In genomic region chr3:134917631-134918030, GRCh38 we compare ENCODE assay signal across 24 cellular contexts.
DNase-seq lines count a peak whose midpoint lies in the region; ATAC-seq, FAIRE-seq and TF ChIP-seq lines count a peak whose summit lies in the region.
"Had no signal": no experiment of that assay in that cellular context is flagged by ENCODE, and none has a peak within 500 bp of the region (broad histone marks: within the 10 kb centered on the region; RNA-seq: fewer than 3 reads in every experiment).

No MANE protein-coding gene starts in this region.

- no peak for DNase-seq in GM12892 (ENCODE audit: insufficient read length)
- peak; percentile 47 for DNase-seq in LNCaP clone FGC (ENCODE audit: low read depth)
- DNase-seq in stromal cell of bone marrow (ENCODE audit: low read depth) = peak; percentile 10
- no peak for DNase-seq in natural killer cell treated with Interleukin-12 subunit alpha and Interleukin-12 subunit beta and Interleukin-15 and Interleukin-18, amount 100 ng/mL, for 72 hours (ENCODE audit: low spot score)
- DNase-seq in left ventricle myocardium superior = no peak
- DNase-seq: activated B cell treated with CpG ODN at 0.5 μM for 24 hours; activated CD4-positive, alpha-beta memory T cell treated with anti-CD3 and anti-CD28 coated beads, Interleukin-2, amount 10 ng/mL, durations not matched to agents 7 days and 5 days; activated effector memory CD4-positive, alpha-beta T cell treated with Interleukin-2 at 50 U/mL for 16 hours; activated naive CD8-positive, alpha-beta T cell treated with anti-CD3 and anti-CD28 coated beads, Interleukin-2, amount 10 ng/mL, durations not matched to agents 7 days and 5 days; COR-L47; effector CD8-positive, alpha-beta T cell; NCI-H1092 treated with DMSO at 0.1 percent for 48 hours; NCI-H446; NK-92 treated with Interleukin-12 subunit alpha and Interleukin-12 subunit beta, amount 100 ng/mL, for 24 hours; nucleus accumbens; stimulated activated CD4-positive, alpha-beta T cell treated with anti-CD3 and anti-CD28 coated beads, Interleukin-2, amount 100 ng/mL, for 48 hours; stimulated activated naive B cell treated with anti-CD40 and anti-IgM and Interleukin-4, amounts not matched to agents 10 μg/mL and 1 μg/mL and 100 μg/mL, for 72 hours had no signal

- no peak overlapping the region for H3K4me3 ChIP-seq in LNCaP clone FGC (ENCODE audit: low read depth, low read length)
- H3K4me3 ChIP-seq: thoracic aorta had no signal

- FAIRE-seq in GM12892 (lab: Jason Lieb, UNC) = peak; percentile 27

- TF ChIP-seq CTCF in LNCaP clone FGC (IDR thresholded peaks at IDR 0.05; ENCODE audit: control insufficient read depth, extremely low read depth, insufficient read depth) = no peak
- TF ChIP-seq CTCF in VCaP (conservative IDR thresholded peaks at IDR 0.05) = no peak

- peaks cover 8% of the 10 kb centered on the region in 2 donors for H3K27me3 Mint-ChIP-seq in natural killer cell treated with Interleukin-12 subunit alpha and Interleukin-12 subunit beta and Interleukin-15 and Interleukin-18, amount 100 ng/mL, for 72 hours
- H3K27me3 Mint-ChIP-seq: activated B cell treated with CpG ODN at 0.5 μM for 24 hours; activated CD4-positive, alpha-beta memory T cell treated with anti-CD3 and anti-CD28 coated beads, Interleukin-2, amount 10 ng/mL, durations not matched to agents 7 days and 5 days; activated naive CD8-positive, alpha-beta T cell treated with anti-CD3 and anti-CD28 coated beads, Interleukin-2, amount 10 ng/mL, durations not matched to agents 7 days and 5 days; B cell; stimulated activated naive B cell treated with anti-CD40 and anti-IgM and Interleukin-4, amounts not matched to agents 10 μg/mL and 1 μg/mL and 100 μg/mL, for 72 hours had no signal

- H3K9me3 Mint-ChIP-seq in natural killer cell treated with Interleukin-12 subunit alpha and Interleukin-12 subunit beta and Interleukin-15 and Interleukin-18, amount 100 ng/mL, for 72 hours = no peaks in the 10 kb centered on the region
- H3K9me3 Mint-ChIP-seq: activated B cell treated with CpG ODN at 0.5 μM for 24 hours; activated CD4-positive, alpha-beta memory T cell treated with anti-CD3 and anti-CD28 coated beads, Interleukin-2, amount 10 ng/mL, durations not matched to agents 7 days and 5 days; activated naive CD8-positive, alpha-beta T cell treated with anti-CD3 and anti-CD28 coated beads, Interleukin-2, amount 10 ng/mL, durations not matched to agents 7 days and 5 days; memory B cell; stimulated activated naive B cell treated with anti-CD40 and anti-IgM and Interleukin-4, amounts not matched to agents 10 μg/mL and 1 μg/mL and 100 μg/mL, for 72 hours; T-helper 2 cell treated with Interferon-gamma antibody and Interleukin-4, amounts not matched to agents 5 μg/mL and 100 μg/mL, for 36 hours had no signal

- no peak overlapping the region for H3K4me3 Mint-ChIP-seq in natural killer cell treated with Interleukin-12 subunit alpha and Interleukin-12 subunit beta and Interleukin-15 and Interleukin-18, amount 100 ng/mL, for 72 hours
- H3K4me3 Mint-ChIP-seq: activated B cell treated with CpG ODN at 0.5 μM for 24 hours; activated CD4-positive, alpha-beta memory T cell treated with anti-CD3 and anti-CD28 coated beads, Interleukin-2, amount 10 ng/mL, durations not matched to agents 7 days and 5 days; activated naive CD8-positive, alpha-beta T cell treated with anti-CD3 and anti-CD28 coated beads, Interleukin-2, amount 10 ng/mL, durations not matched to agents 7 days and 5 days; B cell; memory B cell; stimulated activated naive B cell treated with anti-CD40 and anti-IgM and Interleukin-4, amounts not matched to agents 10 μg/mL and 1 μg/mL and 100 μg/mL, for 72 hours; T-helper 2 cell treated with Interferon-gamma antibody and Interleukin-4, amounts not matched to agents 5 μg/mL and 100 μg/mL, for 36 hours had no signal

- no peak overlapping the region for H3K27ac Mint-ChIP-seq in natural killer cell treated with Interleukin-12 subunit alpha and Interleukin-12 subunit beta and Interleukin-15 and Interleukin-18, amount 100 ng/mL, for 72 hours
- H3K27ac Mint-ChIP-seq: activated B cell treated with CpG ODN at 0.5 μM for 24 hours; activated CD4-positive, alpha-beta memory T cell treated with anti-CD3 and anti-CD28 coated beads, Interleukin-2, amount 10 ng/mL, durations not matched to agents 7 days and 5 days; activated naive CD8-positive, alpha-beta T cell treated with anti-CD3 and anti-CD28 coated beads, Interleukin-2, amount 10 ng/mL, durations not matched to agents 7 days and 5 days; B cell; memory B cell; stimulated activated naive B cell treated with anti-CD40 and anti-IgM and Interleukin-4, amounts not matched to agents 10 μg/mL and 1 μg/mL and 100 μg/mL, for 72 hours; T-helper 2 cell treated with Interferon-gamma antibody and Interleukin-4, amounts not matched to agents 5 μg/mL and 100 μg/mL, for 36 hours had no signal

- peaks cover 4 to 10% of the 10 kb centered on the region in 2 donors for H3K4me1 Mint-ChIP-seq in natural killer cell treated with Interleukin-12 subunit alpha and Interleukin-12 subunit beta and Interleukin-15 and Interleukin-18, amount 100 ng/mL, for 72 hours (ENCODE audit: low read depth in 2 of 2)
- H3K4me1 Mint-ChIP-seq: activated B cell treated with CpG ODN at 0.5 μM for 24 hours; stimulated activated naive B cell treated with anti-CD40 and anti-IgM and Interleukin-4, amounts not matched to agents 10 μg/mL and 1 μg/mL and 100 μg/mL, for 72 hours had no signal

- ATAC-seq in GM19324 (IDR thresholded peaks at IDR 0.05; ENCODE audit: low FRiP score, unreplicated experiment) (no peak), left ventricle myocardium superior (no peak)
- no peak for ATAC-seq in natural killer cell treated with Interleukin-12 subunit alpha and Interleukin-12 subunit beta and Interleukin-15 and Interleukin-18, amount 100 ng/mL, for 72 hours
- ATAC-seq: HCT116 had no signal

- no peak for TF ChIP-seq POLR2A in GM12892 (IDR thresholded peaks at IDR 0.05; ENCODE audit: low read depth, low read length)

- no peaks in the 10 kb centered on the region for H3K36me3 Mint-ChIP-seq in natural killer cell treated with Interleukin-12 subunit alpha and Interleukin-12 subunit beta and Interleukin-15 and Interleukin-18, amount 100 ng/mL, for 72 hours
- H3K36me3 Mint-ChIP-seq: activated naive CD8-positive, alpha-beta T cell treated with anti-CD3 and anti-CD28 coated beads, Interleukin-2, amount 10 ng/mL, durations not matched to agents 7 days and 5 days; memory B cell; stimulated activated naive B cell treated with anti-CD40 and anti-IgM and Interleukin-4, amounts not matched to agents 10 μg/mL and 1 μg/mL and 100 μg/mL, for 72 hours had no signal

- H3K27ac ChIP-seq in VCaP = peak overlapping the region; percentile 43
- H3K27ac ChIP-seq: thoracic aorta had no signal

- intact Hi-C loops in left ventricle myocardium superior (cut with micrococcal nuclease) = no loop called here

Comparison
In these comparisons a context has a peak if more than half of its experiments do, and no peak if none do; other contexts are left out.
1. DNase-seq: peak in LNCaP clone FGC (single experiment) and stromal cell of bone marrow (single experiment); none in GM12892 (single experiment), natural killer cell treated with Interleukin-12 subunit alpha and Interleukin-12 subunit beta and Interleukin-15 and Interleukin-18, amount 100 ng/mL, for 72 hours (single experiment) and left ventricle myocardium superior (single experiment).